1 cellular context compared by ENCODE assay signal in genomic region chr17:45948881-45949624, GRCh38.
TF ChIP-seq lines count a peak whose summit lies in the region.

No MANE protein-coding gene starts in this region.

TF ChIP-seq in HepG2, 621 proteins besides CTCF, POLR2A, EP300 and RAD21 (continued from another document and continues in another):
- no peak for TF ChIP-seq FOXO4 (CRISPR knock-in tag; conservative IDR thresholded peaks at IDR 0.05)
- no peak for TF ChIP-seq DMTF1 (CRISPR knock-in tag; IDR thresholded peaks at IDR 0.05)
- no peak for TF ChIP-seq TEAD2 (CRISPR knock-in tag; IDR thresholded peaks at IDR 0.05)
- TF ChIP-seq ZNF180 (CRISPR knock-in tag; IDR thresholded peaks at IDR 0.05; ENCODE audit: borderline replicate concordance, low read depth), result no peak
- no peak for TF ChIP-seq NONO (IDR thresholded peaks at IDR 0.05)
- peak; percentile 63; the same call in 1 of the 2 replicates for TF ChIP-seq NONO (CRISPR knock-in tag; conservative IDR thresholded peaks at IDR 0.05)
- TF ChIP-seq MLXIP (CRISPR knock-in tag; IDR thresholded peaks at IDR 0.05; ENCODE audit: borderline replicate concordance), result no peak
- no peak for TF ChIP-seq ZNF232 (CRISPR knock-in tag; IDR thresholded peaks at IDR 0.05; ENCODE audit: borderline replicate concordance)
- no peak for TF ChIP-seq ZNF367 (CRISPR knock-in tag; IDR thresholded peaks at IDR 0.05; ENCODE audit: borderline replicate concordance)
- no peak for TF ChIP-seq ATF5 (CRISPR knock-in tag; IDR thresholded peaks at IDR 0.05; ENCODE audit: low read depth)
- 0 out of 2 replicates have a peak, but pooled peaks have one; percentile 69 for TF ChIP-seq ZNF276 (CRISPR knock-in tag; IDR thresholded peaks at IDR 0.05; ENCODE audit: low read depth)
- TF ChIP-seq ZNF17 (CRISPR knock-in tag; IDR thresholded peaks at IDR 0.05), result no peak
- TF ChIP-seq HDAC6 (IDR thresholded peaks at IDR 0.05; ENCODE audit: low read depth, low read length), result no peak
- no peak for TF ChIP-seq ZNF383 (CRISPR knock-in tag; IDR thresholded peaks at IDR 0.05; ENCODE audit: borderline replicate concordance)
- TF ChIP-seq NR0B2 (CRISPR knock-in tag; IDR thresholded peaks at IDR 0.05), result no peak; the same call in 1 of the 2 replicates
- no peak for TF ChIP-seq PAX8 (CRISPR knock-in tag; IDR thresholded peaks at IDR 0.05; ENCODE audit: borderline replicate concordance)
- no peak for TF ChIP-seq GRHL1 (CRISPR knock-in tag; conservative IDR thresholded peaks at IDR 0.05)
- no peak for TF ChIP-seq ARID2 (CRISPR knock-in tag; IDR thresholded peaks at IDR 0.05; ENCODE audit: borderline replicate concordance)
- no peak for TF ChIP-seq NFAT5 (CRISPR knock-in tag; IDR thresholded peaks at IDR 0.05)
- no peak for TF ChIP-seq U2AF2 (IDR thresholded peaks at IDR 0.05; ENCODE audit: low read depth, low read length)
- TF ChIP-seq JARID2 (CRISPR knock-in tag; IDR thresholded peaks at IDR 0.05; ENCODE audit: insufficient replicate concordance), result no peak
- TF ChIP-seq ZNF441 (CRISPR knock-in tag; IDR thresholded peaks at IDR 0.05; ENCODE audit: borderline replicate concordance), result peak; percentile 35; the same call in 1 of the 2 replicates
- no peak for TF ChIP-seq ZNF569 (CRISPR knock-in tag; IDR thresholded peaks at IDR 0.05; ENCODE audit: borderline replicate concordance)
- TF ChIP-seq SKIL (CRISPR knock-in tag; IDR thresholded peaks at IDR 0.05; ENCODE audit: borderline replicate concordance), result no peak
- no peak for TF ChIP-seq HNRNPH1 (optimal IDR thresholded peaks at IDR 0.05; ENCODE audit: low read depth, low read length)
- no peak for TF ChIP-seq THYN1 (CRISPR knock-in tag; IDR thresholded peaks at IDR 0.05; ENCODE audit: borderline replicate concordance, low read depth)
- TF ChIP-seq RBAK (CRISPR knock-in tag; IDR thresholded peaks at IDR 0.05), result no peak
- TF ChIP-seq NFKB2 (CRISPR knock-in tag; IDR thresholded peaks at IDR 0.05; ENCODE audit: borderline replicate concordance), result peak; percentile 83; the same call in 1 of the 2 replicates
- TF ChIP-seq NFYB (CRISPR knock-in tag; IDR thresholded peaks at IDR 0.05), result 0 out of 2 replicates have a peak, but pooled peaks have one; percentile 25
- TF ChIP-seq MAFK (conservative IDR thresholded peaks at IDR 0.05 in 1 of 2, IDR thresholded peaks at IDR 0.05 in 1 of 2; ENCODE audit: low read length in 2 of 2), result peak; percentile 85 to 98
- no peak for TF ChIP-seq HNRNPK (IDR thresholded peaks at IDR 0.05; ENCODE audit: low read depth, low read length, poor library complexity, severe bottlenecking)
- TF ChIP-seq ZNF451 (CRISPR knock-in tag; IDR thresholded peaks at IDR 0.05), result no peak
- TF ChIP-seq ELF4 (CRISPR knock-in tag; IDR thresholded peaks at IDR 0.05; ENCODE audit: borderline replicate concordance), result no peak
- peak; percentile 19; the same call in 1 of the 2 replicates for TF ChIP-seq ZNF605 (CRISPR knock-in tag; IDR thresholded peaks at IDR 0.05)
- peak; percentile 94 for TF ChIP-seq KDM2A (CRISPR knock-in tag; IDR thresholded peaks at IDR 0.05; ENCODE audit: borderline replicate concordance, low read depth)
- TF ChIP-seq PAF1 (CRISPR knock-in tag; IDR thresholded peaks at IDR 0.05), result no peak
- TF ChIP-seq JUN (CRISPR knock-in tag; IDR thresholded peaks at IDR 0.05), result no peak
- 0 out of 2 replicates have a peak, but pooled peaks have one; percentile 39 for TF ChIP-seq ZNF678 (CRISPR knock-in tag; IDR thresholded peaks at IDR 0.05)
- no peak for TF ChIP-seq HNF4G (IDR thresholded peaks at IDR 0.05; ENCODE audit: borderline replicate concordance, low read depth, low read length)
- peak; percentile 38; the same call in 1 of the 2 replicates for TF ChIP-seq HNF4G (CRISPR knock-in tag; IDR thresholded peaks at IDR 0.05; ENCODE audit: borderline replicate concordance, low read depth)
- no peak for TF ChIP-seq TOPORS (CRISPR knock-in tag; IDR thresholded peaks at IDR 0.05)
- no peak for TF ChIP-seq HOXA7 (CRISPR knock-in tag; IDR thresholded peaks at IDR 0.05)
